ENCODE assay signal across 24 cellular contexts in genomic region chr4:24057915-24058559, GRCh38.
"Had no signal": no experiment of that assay in that cellular context is flagged by ENCODE, and none has a peak within 500 bp of the region (broad histone marks: within the 10 kb centered on the region; RNA-seq: fewer than 3 reads in every experiment).

No MANE protein-coding gene starts in this region.

- H3K27ac ChIP-seq: left lung, ovary, right atrium auricular region, sigmoid colon, spleen, tibial nerve, uterus had no signal

- H3K27me3 Mint-ChIP-seq: naive B cell; stimulated activated naive CD8-positive, alpha-beta T cell treated with anti-CD3 and anti-CD28 coated beads, Interleukin-15, amount 100 ng/mL, for 72 hours; type B pancreatic cell had no signal

- DNase-seq: hippocampal formation; kidney glomerular epithelial cell; left cardiac atrium; left lung; mesendoderm; naive B cell; natural killer cell; nephron progenitor cell; ovary; sigmoid colon; small intestine; spleen; stimulated activated CD4-positive, alpha-beta T cell treated with anti-CD3 and anti-CD28 coated beads, Interleukin-4, amount 100 ng/mL, for 24 hours; stimulated activated naive CD4-positive, alpha-beta T cell treated with Interleukin-2 at 50 U/mL for 16 hours; stimulated activated naive CD8-positive, alpha-beta T cell treated with anti-CD3 and anti-CD28 coated beads, Interleukin-15, amount 100 ng/mL, for 72 hours; substantia nigra; uterus had no signal

- H3K36me3 ChIP-seq: left lung, ovary, right atrium auricular region, sigmoid colon, spleen, tibial nerve, uterus had no signal

- ATAC-seq: left cardiac atrium; left lung; natural killer cell; stimulated activated effector memory CD8-positive, alpha-beta T cell treated with anti-CD3 and anti-CD28 coated beads, Interleukin-12 subunit alpha, Interleukin-12 subunit beta, amount 100 ng/mL, for 72 hours; stimulated activated naive CD8-positive, alpha-beta T cell treated with anti-CD3 and anti-CD28 coated beads, Interleukin-15, amount 100 ng/mL, for 72 hours had no signal

- H3K4me3 ChIP-seq: left lung, lung, ovary, right atrium auricular region, sigmoid colon, spleen, tibial nerve, uterus had no signal

- H3K27ac Mint-ChIP-seq: mesothelial cell of epicardium; naive B cell; natural killer cell; nephron progenitor cell; progenitor cell of endocrine pancreas; stimulated activated effector memory CD8-positive, alpha-beta T cell treated with anti-CD3 and anti-CD28 coated beads, Interleukin-12 subunit alpha, Interleukin-12 subunit beta, amount 100 ng/mL, for 72 hours; stimulated activated naive CD8-positive, alpha-beta T cell treated with anti-CD3 and anti-CD28 coated beads, Interleukin-15, amount 100 ng/mL, for 72 hours; type B pancreatic cell had no signal

- H3K9me3 ChIP-seq: left lung, ovary, right atrium auricular region, sigmoid colon, spleen, tibial nerve, uterus had no signal

- H3K9me3 Mint-ChIP-seq: mesothelial cell of epicardium, nephron progenitor cell, type B pancreatic cell had no signal

- H3K36me3 Mint-ChIP-seq: mesothelial cell of epicardium; naive B cell; stimulated activated effector memory CD8-positive, alpha-beta T cell treated with anti-CD3 and anti-CD28 coated beads, Interleukin-12 subunit alpha, Interleukin-12 subunit beta, amount 100 ng/mL, for 72 hours; type B pancreatic cell had no signal

- H3K4me1 Mint-ChIP-seq: naive B cell; natural killer cell; nephron progenitor cell; stimulated activated effector memory CD8-positive, alpha-beta T cell treated with anti-CD3 and anti-CD28 coated beads, Interleukin-12 subunit alpha, Interleukin-12 subunit beta, amount 100 ng/mL, for 72 hours; stimulated activated naive CD8-positive, alpha-beta T cell treated with anti-CD3 and anti-CD28 coated beads, Interleukin-15, amount 100 ng/mL, for 72 hours had no signal

- H3K27me3 ChIP-seq: left lung, ovary, right atrium auricular region, sigmoid colon, spleen, uterus had no signal

- H3K4me1 ChIP-seq: left lung, right atrium auricular region, sigmoid colon, spleen, tibial nerve, uterus had no signal

- H3K4me3 Mint-ChIP-seq: mesothelial cell of epicardium; naive B cell; natural killer cell; nephron progenitor cell; stimulated activated effector memory CD8-positive, alpha-beta T cell treated with anti-CD3 and anti-CD28 coated beads, Interleukin-12 subunit alpha, Interleukin-12 subunit beta, amount 100 ng/mL, for 72 hours; stimulated activated naive CD8-positive, alpha-beta T cell treated with anti-CD3 and anti-CD28 coated beads, Interleukin-15, amount 100 ng/mL, for 72 hours; type B pancreatic cell had no signal
